In the genomic region with DNA sequence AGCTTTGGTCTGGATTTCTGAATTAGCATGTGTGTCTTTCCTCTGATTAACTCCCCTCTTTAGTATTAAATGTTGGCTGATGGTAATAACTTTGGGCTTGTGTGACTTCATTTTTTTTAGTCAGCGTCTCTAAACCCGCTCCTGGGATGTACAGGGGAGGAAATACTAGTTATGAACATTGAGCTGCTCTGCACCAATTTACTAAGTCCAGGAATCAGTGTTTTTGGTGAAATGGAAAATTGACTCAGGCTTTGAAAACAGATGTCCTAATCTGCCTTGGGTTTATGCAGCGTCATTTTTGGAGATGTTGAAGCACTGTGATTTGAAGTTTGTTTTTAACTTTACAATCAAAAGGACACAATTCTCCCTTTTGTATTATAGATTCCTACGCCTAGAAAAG, we compare ENCODE assay signal across 28 cellular contexts. TPM values are rescaled to one million over a fixed set of nuclear protein-coding genes. Genes with fewer than 3 reads are reported as not detected.
A peak's percentile ranks its signal among the peaks of the same experiment; 100 is the strongest.
DNase-seq lines count a peak whose midpoint lies in the region; ATAC-seq and TF ChIP-seq lines count a peak whose summit lies in the region.
"Had no signal": no experiment of that assay in that cellular context is flagged by ENCODE, and none has a peak within 500 bp of the region (broad histone marks: within the 10 kb centered on the region; RNA-seq: fewer than 3 reads in every experiment).

No MANE protein-coding gene starts in this region.

- H3K27me3 ChIP-seq in WERI-Rb-1 (ENCODE audit: insufficient read depth, low read depth, severe bottlenecking), result no peaks in the 10 kb centered on the region
- H3K27me3 ChIP-seq: BE2C, gastroesophageal sphincter, SJSA1, tibial artery had no signal

- H3K27ac ChIP-seq in WERI-Rb-1, result peak overlapping the region; percentile 65
- H3K27ac ChIP-seq: gastroesophageal sphincter, SJSA1, tibial artery had no signal

- no peak overlapping the region for H3K4me3 Mint-ChIP-seq in activated naive CD4-positive, alpha-beta T cell treated with anti-CD3 and anti-CD28 coated beads, Interleukin-2, amount 50 U/mL, for 24 hours
- no peak overlapping the region for H3K4me3 Mint-ChIP-seq in stimulated activated memory B cell treated with anti-CD40 and anti-IgM and Interleukin-4, amounts not matched to agents 10 μg/mL and 1 μg/mL and 100 μg/mL, for 72 hours
- H3K4me3 Mint-ChIP-seq: stimulated activated naive CD8-positive, alpha-beta T cell treated with anti-CD3 and anti-CD28 coated beads, Interleukin-15, amount 100 ng/mL, for 72 hours had no signal

- DNase-seq in activated naive CD4-positive, alpha-beta T cell treated with anti-CD3 and anti-CD28 coated beads, Interleukin-2, amount 50 U/mL, for 72 hours (ENCODE audit: low spot score in 2 of 2), result no peak
- DNase-seq in WERI-Rb-1, result no peak
- DNase-seq in fibroblast of mammary gland (ENCODE audit: low read depth), result peak; percentile 17
- no peak for DNase-seq in islet precursor cell
- DNase-seq: activated CD4-positive, alpha-beta T cell treated with anti-CD3 and anti-CD28 coated beads for 48 hours; activated naive CD4-positive, alpha-beta T cell treated with Interleukin-2 at 50 U/mL for 16 hours; activated T-cell treated with anti-CD3 and anti-CD28 coated beads, Interleukin-2, amount 50 U/mL, for 48 hours; BE2C; effector CD8-positive, alpha-beta T cell; erythroblast; hippocampal formation; Kasumi-1; left colon; mammary epithelial cell; NCI-H1436; NCI-H2107; NCI-H446; NCI-H774; occipital lobe; stimulated activated naive CD8-positive, alpha-beta T cell treated with anti-CD3 and anti-CD28 coated beads, Interleukin-15, amount 100 ng/mL, for 72 hours; T-helper 2 cell; tibial artery had no signal

- no peaks in the 10 kb centered on the region for H3K9me3 Mint-ChIP-seq in activated naive CD4-positive, alpha-beta T cell treated with anti-CD3 and anti-CD28 coated beads, Interleukin-2, amount 50 U/mL, for 24 hours
- H3K9me3 Mint-ChIP-seq in activated naive CD4-positive, alpha-beta T cell treated with anti-CD3 and anti-CD28 coated beads, Interleukin-2, amount 50 U/mL, for 72 hours, result no peaks in the 10 kb centered on the region
- no peaks in the 10 kb centered on the region for H3K9me3 Mint-ChIP-seq in stimulated activated memory B cell treated with anti-CD40 and anti-IgM and Interleukin-4, amounts not matched to agents 10 μg/mL and 1 μg/mL and 100 μg/mL, for 72 hours
- H3K9me3 Mint-ChIP-seq: stimulated activated naive CD8-positive, alpha-beta T cell treated with anti-CD3 and anti-CD28 coated beads, Interleukin-15, amount 100 ng/mL, for 72 hours had no signal

- peak overlapping the region; percentile 23 for H3K27ac Mint-ChIP-seq in activated naive CD4-positive, alpha-beta T cell treated with anti-CD3 and anti-CD28 coated beads, Interleukin-2, amount 50 U/mL, for 24 hours
- no peak overlapping the region for H3K27ac Mint-ChIP-seq in activated naive CD4-positive, alpha-beta T cell treated with anti-CD3 and anti-CD28 coated beads, Interleukin-2, amount 50 U/mL, for 72 hours
- peak overlapping the region; percentile 44 for H3K27ac Mint-ChIP-seq in stimulated activated memory B cell treated with anti-CD40 and anti-IgM and Interleukin-4, amounts not matched to agents 10 μg/mL and 1 μg/mL and 100 μg/mL, for 72 hours

- peaks cover 43% of the 10 kb centered on the region for H3K4me1 Mint-ChIP-seq in activated naive CD4-positive, alpha-beta T cell treated with anti-CD3 and anti-CD28 coated beads, Interleukin-2, amount 50 U/mL, for 24 hours
- H3K4me1 Mint-ChIP-seq in stimulated activated memory B cell treated with anti-CD40 and anti-IgM and Interleukin-4, amounts not matched to agents 10 μg/mL and 1 μg/mL and 100 μg/mL, for 72 hours, result peaks cover 35% of the 10 kb centered on the region

- H3K4me3 ChIP-seq in WERI-Rb-1 (ENCODE audit: low read depth, low read length) (no peak overlapping the region), fibroblast of mammary gland (ENCODE audit: control insufficient read depth, low read depth, low read length) (no peak overlapping the region)
- H3K4me3 ChIP-seq: gastroesophageal sphincter, SJSA1, tibial artery had no signal

- H3K27me3 Mint-ChIP-seq in activated naive CD4-positive, alpha-beta T cell treated with anti-CD3 and anti-CD28 coated beads, Interleukin-2, amount 50 U/mL, for 24 hours, result no peaks in the 10 kb centered on the region
- no peaks in the 10 kb centered on the region for H3K27me3 Mint-ChIP-seq in stimulated activated memory B cell treated with anti-CD40 and anti-IgM and Interleukin-4, amounts not matched to agents 10 μg/mL and 1 μg/mL and 100 μg/mL, for 72 hours
- H3K27me3 Mint-ChIP-seq: stimulated activated naive CD8-positive, alpha-beta T cell treated with anti-CD3 and anti-CD28 coated beads, Interleukin-15, amount 100 ng/mL, for 72 hours had no signal

- no peaks in the 10 kb centered on the region for H3K9me3 ChIP-seq in WERI-Rb-1 (ENCODE audit: severe bottlenecking)
- H3K9me3 ChIP-seq: BE2C, gastroesophageal sphincter, SJSA1, tibial artery had no signal

- peaks cover 3% of the 10 kb centered on the region for H3K36me3 Mint-ChIP-seq in activated naive CD4-positive, alpha-beta T cell treated with anti-CD3 and anti-CD28 coated beads, Interleukin-2, amount 50 U/mL, for 24 hours
- no peaks in the 10 kb centered on the region for H3K36me3 Mint-ChIP-seq in activated naive CD4-positive, alpha-beta T cell treated with anti-CD3 and anti-CD28 coated beads, Interleukin-2, amount 50 U/mL, for 72 hours
- peaks cover 9% of the 10 kb centered on the region for H3K36me3 Mint-ChIP-seq in stimulated activated memory B cell treated with anti-CD40 and anti-IgM and Interleukin-4, amounts not matched to agents 10 μg/mL and 1 μg/mL and 100 μg/mL, for 72 hours

- ATAC-seq in activated naive CD4-positive, alpha-beta T cell treated with anti-CD3 and anti-CD28 coated beads, Interleukin-2, amount 50 U/mL, for 72 hours, result no peak
- no peak for ATAC-seq in stimulated activated memory B cell treated with anti-CD40 and anti-IgM and Interleukin-4, amounts not matched to agents 10 μg/mL and 1 μg/mL and 100 μg/mL, for 72 hours
- no peak for ATAC-seq in GM18858 (IDR thresholded peaks at IDR 0.05; ENCODE audit: unreplicated experiment)
- ATAC-seq in GM19395 (IDR thresholded peaks at IDR 0.05; ENCODE audit: unreplicated experiment), result no peak
- ATAC-seq: gastroesophageal sphincter; left colon; stimulated activated naive CD8-positive, alpha-beta T cell treated with anti-CD3 and anti-CD28 coated beads, Interleukin-15, amount 100 ng/mL, for 72 hours had no signal

- H3K36me3 ChIP-seq in WERI-Rb-1, result peaks cover 13% of the 10 kb centered on the region
- H3K36me3 ChIP-seq: BE2C, gastroesophageal sphincter, tibial artery had no signal

- TF ChIP-seq CTCF in WERI-Rb-1 (IDR thresholded peaks at IDR 0.05; ENCODE audit: low read depth, low read length) (no peak), fibroblast of mammary gland (conservative IDR thresholded peaks at IDR 0.05; ENCODE audit: control insufficient read depth, insufficient read depth, low read depth, low read length) (no peak)

RNA-seq across cellular contexts. Expression of a gene that starts 22.3 kb away (rescaled TPM):
- 10 to 100 TPM; 25.7 to 26.4 TPM for total RNA-seq in activated naive CD4-positive, alpha-beta T cell treated with anti-CD3 and anti-CD28 coated beads, Interleukin-2, amount 50 U/mL, for 72 hours

RNA-seq across cellular contexts. Expression of a gene that starts 46.2 kb away (rescaled TPM):
- total RNA-seq in activated naive CD4-positive, alpha-beta T cell treated with anti-CD3 and anti-CD28 coated beads, Interleukin-2, amount 50 U/mL, for 72 hours, result 10 to 100 TPM; 81.8 to 86.7 TPM

Comparison
In these comparisons a context has a peak if more than half of its experiments do, and no peak if none do; other contexts are left out.
1. H3K27ac Mint-ChIP-seq: peak in activated naive CD4-positive, alpha-beta T cell treated with anti-CD3 and anti-CD28 coated beads, Interleukin-2, amount 50 U/mL, for 24 hours (single experiment) and stimulated activated memory B cell treated with anti-CD40 and anti-IgM and Interleukin-4, amounts not matched to agents 10 μg/mL and 1 μg/mL and 100 μg/mL, for 72 hours (single experiment); none in activated naive CD4-positive, alpha-beta T cell treated with anti-CD3 and anti-CD28 coated beads, Interleukin-2, amount 50 U/mL, for 72 hours (0 of 2).